ENCODE assay signal across 8 cellular contexts in genomic region chr15:71440479-71441071, GRCh38.
A peak's percentile ranks its signal among the peaks of the same experiment; 100 is the strongest.
DNase-seq lines count a peak whose midpoint lies in the region; ATAC-seq, FAIRE-seq and TF ChIP-seq lines count a peak whose summit lies in the region.

No MANE protein-coding gene starts in this region.

- intact Hi-C loops in esophagus muscularis mucosa (cut with DNase I), result loop anchor here (2.0 to 5.0 kb wide), 2 partner anchors 54 to 428 kb away; no protein-coding TSS in a partner anchor

- FAIRE-seq in D721Med (lab: Jason Lieb, UNC), result peak; percentile 29

- TF ChIP-seq POLR2A in Peyer's patch (IDR thresholded peaks at IDR 0.05) (no peak), esophagus muscularis mucosa (IDR thresholded peaks at IDR 0.05; ENCODE audit: low read depth) (no peak)

- no peak overlapping the region for H3K27ac ChIP-seq in Peyer's patch
- H3K27ac ChIP-seq in esophagus muscularis mucosa (replicated peaks in 1 of 4), result no peak overlapping the region
- H3K27ac ChIP-seq in parathyroid adenoma, result no peak overlapping the region

- H3K36me3 ChIP-seq in Peyer's patch (no peaks in the 10 kb centered on the region), esophagus muscularis mucosa (no peaks in the 10 kb centered on the region), parathyroid adenoma (ENCODE audit: control insufficient read depth, insufficient read depth, low read length) (no peaks in the 10 kb centered on the region)

- WGBS in esophagus muscularis mucosa, result 0% methylated on average over 3 of the region's 3 CpGs

- H2AFZ ChIP-seq in parathyroid adenoma, result no peak overlapping the region

- no peak for DNase-seq in D721Med (ENCODE audit: insufficient read length, low spot score)
- peak; percentile 66 for DNase-seq in LHCN-M2 (ENCODE audit: low read depth)
- DNase-seq in Peyer's patch, result no peak
- DNase-seq in esophagus muscularis mucosa (ENCODE audit: extremely low spot score), result no peak
- DNase-seq in mucosa of gallbladder (ENCODE audit: low spot score), result no peak
- DNase-seq in activated CD4-positive, alpha-beta T cell treated with anti-CD3 and anti-CD28 coated beads, Interleukin-2, amount 50 U/mL, for 1 hour, result no peak

- H3K79me2 ChIP-seq in parathyroid adenoma, result no peaks in the 10 kb centered on the region

- TF ChIP-seq CTCF in D721Med (IDR thresholded peaks at IDR 0.05; ENCODE audit: insufficient read depth, missing control alignments), result peak; percentile 62
- TF ChIP-seq CTCF in Peyer's patch (IDR thresholded peaks at IDR 0.05), result peak in 5 of 6 experiments; percentile 36 to 93 (median 83)
- TF ChIP-seq CTCF in esophagus muscularis mucosa (IDR thresholded peaks at IDR 0.05), result peak; percentile 63 to 70 (median 63)
- peak; percentile 35 for TF ChIP-seq CTCF in parathyroid adenoma (IDR thresholded peaks at IDR 0.05)

- H3K27me3 ChIP-seq in Peyer's patch, result no peaks in the 10 kb centered on the region
- H3K27me3 ChIP-seq in esophagus muscularis mucosa, result no peaks in the 10 kb centered on the region
- no peaks in the 10 kb centered on the region for H3K27me3 ChIP-seq in parathyroid adenoma (ENCODE audit: control insufficient read depth, insufficient read depth, low read length)

- no peaks in the 10 kb centered on the region for H3K4me1 ChIP-seq in Peyer's patch
- H3K4me1 ChIP-seq in esophagus muscularis mucosa, result peaks cover 3 to 12% (median 7%) of the 10 kb centered on the region in 4 donors
- no peaks in the 10 kb centered on the region for H3K4me1 ChIP-seq in parathyroid adenoma

- TF ChIP-seq EP300 in esophagus muscularis mucosa (IDR thresholded peaks at IDR 0.05), result no peak

- H3K4me2 ChIP-seq in parathyroid adenoma (ENCODE audit: low read length), result no peak overlapping the region

- H3K9me3 ChIP-seq in Peyer's patch (no peaks in the 10 kb centered on the region), esophagus muscularis mucosa (no peaks in the 10 kb centered on the region), parathyroid adenoma (ENCODE audit: control insufficient read depth, low read length) (no peaks in the 10 kb centered on the region)

- H3K4me3 ChIP-seq in Peyer's patch, result no peak overlapping the region
- H3K4me3 ChIP-seq in esophagus muscularis mucosa, result no peak overlapping the region
- H3K4me3 ChIP-seq in parathyroid adenoma (ENCODE audit: low read depth, low read length), result no peak overlapping the region

- no peak overlapping the region for H3K9ac ChIP-seq in parathyroid adenoma

- no peak for ATAC-seq in GM19452 (IDR thresholded peaks at IDR 0.05; ENCODE audit: unreplicated experiment)
